In the genomic region with DNA sequence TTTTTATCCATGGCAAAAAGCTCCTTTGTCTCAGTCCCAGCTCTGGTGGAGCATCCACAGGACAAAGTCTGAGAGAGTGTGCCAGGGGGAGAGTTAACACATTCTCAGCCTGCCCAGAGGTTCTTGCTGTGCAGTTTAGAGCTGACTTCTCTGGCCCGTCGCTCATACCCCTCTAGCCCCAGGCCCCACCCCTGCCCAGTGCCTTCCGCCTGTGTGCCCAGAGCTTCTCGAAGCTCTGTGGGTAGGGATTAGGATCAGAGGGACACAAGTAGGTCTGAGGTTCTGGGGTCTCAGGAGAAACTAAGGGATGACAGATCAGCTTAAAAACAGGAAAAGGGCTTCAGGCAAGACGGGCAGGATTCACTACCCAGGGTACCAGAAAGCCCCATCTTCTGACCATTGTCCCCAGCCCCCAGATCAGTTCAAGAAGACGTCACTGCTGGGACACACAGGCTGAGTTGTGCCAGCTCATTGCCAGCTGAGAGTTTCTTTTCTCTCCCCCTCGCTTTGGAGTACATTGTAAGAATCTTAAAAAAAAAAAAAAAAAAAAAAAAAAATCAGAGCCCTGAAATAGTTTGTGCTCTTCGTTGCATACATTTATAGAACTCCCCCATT, we compare ENCODE assay signal across 19 cellular contexts.
DNase-seq lines count a peak whose midpoint lies in the region; ATAC-seq and TF ChIP-seq lines count a peak whose summit lies in the region.
"Had no signal": no experiment of that assay in that cellular context is flagged by ENCODE, and none has a peak within 500 bp of the region (broad histone marks: within the 10 kb centered on the region; RNA-seq: fewer than 3 reads in every experiment).

No MANE protein-coding gene starts in this region.

- peaks cover 60% of the 10 kb centered on the region for H3K4me1 Mint-ChIP-seq in activated T-cell treated with anti-CD3 and anti-CD28 coated beads, Interleukin-2, amount 50 U/mL, for 72 hours (ENCODE audit: low read depth)
- peaks cover 64% of the 10 kb centered on the region for H3K4me1 Mint-ChIP-seq in CD14-positive monocyte
- H3K4me1 Mint-ChIP-seq in central memory CD8-positive, alpha-beta T cell = peaks cover 31% of the 10 kb centered on the region

- no peak for TF ChIP-seq CTCF in CD14-positive monocyte (IDR thresholded peaks at IDR 0.05)
- no peak for TF ChIP-seq CTCF in osteoblast (IDR thresholded peaks at IDR 0.05; ENCODE audit: extremely low read depth, low read depth, low read length)

- peak overlapping the region; percentile 100 for H3K27ac ChIP-seq in osteoblast (ENCODE audit: low read depth, low read length)
- H3K27ac ChIP-seq: left lung, neutrophil, vagina had no signal

- no peak overlapping the region for H2AFZ ChIP-seq in osteoblast (ENCODE audit: low read length)

- no peaks in the 10 kb centered on the region for H4K20me1 ChIP-seq in osteoblast (ENCODE audit: insufficient read depth, low read length)

- no peak overlapping the region for H3K4me3 ChIP-seq in osteoblast (ENCODE audit: insufficient read depth, low read length)
- H3K4me3 ChIP-seq: cardiac muscle cell, left lung, mucosa of descending colon, Peyer's patch, vagina had no signal

- ATAC-seq in activated T-cell treated with anti-CD3 and anti-CD28 coated beads, Interleukin-2, amount 50 U/mL, for 72 hours (replicated peaks in 1 of 2) = no peak
- ATAC-seq in central memory CD8-positive, alpha-beta T cell (replicated peaks; ENCODE audit: extremely low read depth, poor library complexity, severe bottlenecking) = no peak
- ATAC-seq: activated CD4-positive, CD25-positive, alpha-beta regulatory T cell treated with anti-CD3 and anti-CD28 coated beads, Interleukin-2, amount 50 U/mL, for 24 hours; HCT116; left lung; mucosa of descending colon had no signal

- H3K9me3 ChIP-seq in osteoblast (ENCODE audit: low read depth, low read length) = no peaks in the 10 kb centered on the region
- H3K9me3 ChIP-seq: left lung, mucosa of descending colon, neutrophil, Peyer's patch, vagina had no signal

- no peaks in the 10 kb centered on the region for H3K27me3 ChIP-seq in osteoblast (ENCODE audit: insufficient read depth, low read length)
- H3K27me3 ChIP-seq: cardiac muscle cell, left lung, Peyer's patch, vagina had no signal

- H3K36me3 Mint-ChIP-seq in activated T-cell treated with anti-CD3 and anti-CD28 coated beads, Interleukin-2, amount 50 U/mL, for 72 hours (ENCODE audit: insufficient read depth in 2 of 2) = no peaks in the 10 kb centered on the region
- peaks cover 19 to 25% of the 10 kb centered on the region in 2 donors for H3K36me3 Mint-ChIP-seq in CD14-positive monocyte
- peaks cover 1% of the 10 kb centered on the region for H3K36me3 Mint-ChIP-seq in central memory CD8-positive, alpha-beta T cell (ENCODE audit: insufficient read depth)

- H3K36me3 ChIP-seq in osteoblast (ENCODE audit: insufficient read depth, low read length) = peaks cover 27% of the 10 kb centered on the region
- H3K36me3 ChIP-seq: neutrophil had no signal

- intact Hi-C loops in CD14-positive monocyte (cut with micrococcal nuclease) = loop anchor here in 1 of 2 donors (2.0 kb wide), 1 partner anchor 211 kb away; no protein-coding TSS in a partner anchor

- DNase-seq in activated T-cell treated with anti-CD3 and anti-CD28 coated beads, Interleukin-2, amount 50 U/mL, for 72 hours = no peak
- DNase-seq in activated T-cell treated with anti-CD3 and anti-CD28 coated beads, Interleukin-2, amount 50 U/mL, for 48 hours = no peak
- no peak for DNase-seq in CD14-positive monocyte (ENCODE audit: low spot score)
- DNase-seq in central memory CD8-positive, alpha-beta T cell (ENCODE audit: low spot score in 2 of 2) = no peak
- no peak for DNase-seq in osteoblast (ENCODE audit: insufficient read length, low spot score, missing footprints)
- no peak for DNase-seq in NCI-H526 (lab: John Stamatoyannopoulos, UW)
- no peak for DNase-seq in epidermal melanocyte (ENCODE audit: insufficient read length, low spot score)
- DNase-seq in T-helper 9 cell = no peak
- DNase-seq: NCI-H446; NK-92 treated with Interleukin-12 subunit alpha and Interleukin-12 subunit beta, amount 100 ng/mL, for 24 hours; stimulated activated CD8-positive, alpha-beta memory T cell treated with anti-CD3 and anti-CD28 coated beads, Interleukin-4, amount 100 ng/mL, for 48 hours had no signal

- H3K9me3 Mint-ChIP-seq in activated T-cell treated with anti-CD3 and anti-CD28 coated beads, Interleukin-2, amount 50 U/mL, for 72 hours = no peaks in the 10 kb centered on the region
- H3K9me3 Mint-ChIP-seq in CD14-positive monocyte = no peaks in the 10 kb centered on the region
- no peaks in the 10 kb centered on the region for H3K9me3 Mint-ChIP-seq in central memory CD8-positive, alpha-beta T cell

- peak overlapping the region; percentile 20 to 82 for H3K4me3 Mint-ChIP-seq in activated T-cell treated with anti-CD3 and anti-CD28 coated beads, Interleukin-2, amount 50 U/mL, for 72 hours
- H3K4me3 Mint-ChIP-seq in CD14-positive monocyte = peak overlapping the region; percentile 81 to 92
- H3K4me3 Mint-ChIP-seq in central memory CD8-positive, alpha-beta T cell = peak overlapping the region; percentile 59

- no peak overlapping the region for H3K27ac Mint-ChIP-seq in activated T-cell treated with anti-CD3 and anti-CD28 coated beads, Interleukin-2, amount 50 U/mL, for 72 hours
- H3K27ac Mint-ChIP-seq in CD14-positive monocyte = peak overlapping the region in 4 of 7 donors; percentile 71 to 90 (median 86)
- no peak overlapping the region for H3K27ac Mint-ChIP-seq in central memory CD8-positive, alpha-beta T cell (ENCODE audit: low read depth)

- peak overlapping the region; percentile 73 for H3K4me2 ChIP-seq in osteoblast (ENCODE audit: insufficient read depth, low read length)

- H3K79me2 ChIP-seq in osteoblast (ENCODE audit: insufficient read depth, low read length) = no peaks in the 10 kb centered on the region

- peaks cover 50% of the 10 kb centered on the region for H3K4me1 ChIP-seq in osteoblast (ENCODE audit: insufficient read depth, low read length)

- peaks cover 41% of the 10 kb centered on the region for H3K27me3 Mint-ChIP-seq in activated T-cell treated with anti-CD3 and anti-CD28 coated beads, Interleukin-2, amount 50 U/mL, for 72 hours (ENCODE audit: low read depth)
- H3K27me3 Mint-ChIP-seq in CD14-positive monocyte (ENCODE audit: low read depth in 3 of 3) = peaks cover 19 to 29% (median 26%) of the 10 kb centered on the region in 3 donors
- H3K27me3 Mint-ChIP-seq in central memory CD8-positive, alpha-beta T cell = peaks cover 24% of the 10 kb centered on the region

Comparison
In these comparisons a context has a peak if more than half of its experiments do, and no peak if none do; other contexts are left out.
1. H3K27ac Mint-ChIP-seq: peak in CD14-positive monocyte (4 of 7); none in activated T-cell treated with anti-CD3 and anti-CD28 coated beads, Interleukin-2, amount 50 U/mL, for 72 hours (single experiment) and central memory CD8-positive, alpha-beta T cell (single experiment).
2. Peak in every context shown above with its lines, with median percentiles within 50 percentile points of each other: H3K4me3 Mint-ChIP-seq.